In the genomic region with DNA sequence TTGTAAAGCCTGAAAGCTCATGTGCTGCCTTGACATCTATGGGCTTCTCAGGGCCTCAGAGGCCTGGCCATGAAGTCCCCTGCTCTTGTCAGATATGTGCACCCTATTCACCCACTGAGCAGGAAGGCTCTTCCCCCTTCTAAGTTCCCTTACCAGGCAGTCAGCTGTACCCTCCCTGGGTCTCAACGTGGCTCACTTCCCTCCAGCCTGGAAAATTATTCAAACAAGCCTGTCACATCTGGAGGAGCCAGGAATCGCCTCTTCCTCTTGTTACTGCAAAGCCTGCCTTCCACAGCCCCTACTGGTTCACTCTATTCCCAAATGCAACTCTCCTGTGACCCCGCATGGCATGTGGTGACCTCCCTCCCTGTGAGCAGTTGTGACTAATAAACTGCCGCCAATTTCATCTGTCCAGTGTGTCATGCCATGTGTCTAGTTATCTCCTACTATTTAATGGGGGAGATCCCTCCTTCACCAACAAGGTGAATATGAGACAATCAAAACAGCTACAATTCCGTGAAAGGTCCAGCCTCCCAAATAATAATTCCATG, we compare ENCODE assay signal across 23 cellular contexts. TPM values are rescaled to one million over a fixed set of nuclear protein-coding genes. Genes with fewer than 3 reads are reported as not detected.
A peak's percentile ranks its signal among the peaks of the same experiment; 100 is the strongest.
DNase-seq lines count a peak whose midpoint lies in the region; ATAC-seq and FAIRE-seq lines count a peak whose summit lies in the region.
"Had no signal": no experiment of that assay in that cellular context is flagged by ENCODE, and none has a peak within 500 bp of the region (broad histone marks: within the 10 kb centered on the region; RNA-seq: fewer than 3 reads in every experiment).

No MANE protein-coding gene starts in this region.

- H3K36me3 Mint-ChIP-seq in activated T-helper 17 cell treated with anti-CD3 and anti-CD28 coated beads, Interleukin-2, amount 50 U/mL, for 72 hours (ENCODE audit: low read depth): no peaks in the 10 kb centered on the region

- no peak for FAIRE-seq in RCC 7860 (lab: Jason Lieb, UNC)
- FAIRE-seq: H54 had no signal

- intact Hi-C loops in left ventricle myocardium superior (cut with micrococcal nuclease) (no loop called here), Right ventricle myocardium superior (cut with DNase I) (loop anchor here (5.0 kb wide), 1 partner anchor 36 kb away; no protein-coding TSS in a partner anchor)

- peak; percentile 28 for ATAC-seq in left ventricle myocardium superior
- no peak for ATAC-seq in Right ventricle myocardium superior (ENCODE audit: poor library complexity)
- ATAC-seq in activated T-helper 17 cell treated with anti-CD3 and anti-CD28 coated beads, Interleukin-2, amount 50 U/mL, for 72 hours (replicated peaks): no peak

- peaks cover 14% of the 10 kb centered on the region for H3K27me3 Mint-ChIP-seq in activated T-helper 17 cell treated with anti-CD3 and anti-CD28 coated beads, Interleukin-2, amount 50 U/mL, for 72 hours

- no peak for DNase-seq in left ventricle myocardium superior
- DNase-seq in Right ventricle myocardium superior: no peak
- DNase-seq in MV-4-11 (lab: John Stamatoyannopoulos, UW): peak; percentile 49
- DNase-seq in T-helper 1 cell: no peak
- no peak for DNase-seq in midbrain (lab: John Stamatoyannopoulos, UW)
- DNase-seq in RCC 7860 (ENCODE audit: low spot score): no peak
- no peak for DNase-seq in activated CD4-positive, alpha-beta T cell treated with anti-CD3 and anti-CD28 coated beads, Interleukin-2, amount 50 U/mL, for 48 hours
- DNase-seq: Calu3; CD4-positive, alpha-beta T cell; DMS53; IMR-90; MM.1S; NCI-H1417; NCI-H187 treated with DMSO at 0.1 percent for 48 hours; NCI-H2227 treated with DMSO at 0.1 percent for 48 hours; NCI-H510A treated with DMSO at 0.1 percent for 48 hours; NCI-H82; SJCRH30 had no signal

- H3K4me1 Mint-ChIP-seq in activated T-helper 17 cell treated with anti-CD3 and anti-CD28 coated beads, Interleukin-2, amount 50 U/mL, for 72 hours: peaks cover 9% of the 10 kb centered on the region
- H3K4me1 Mint-ChIP-seq: B cell had no signal

- H3K4me3 Mint-ChIP-seq in activated T-helper 17 cell treated with anti-CD3 and anti-CD28 coated beads, Interleukin-2, amount 50 U/mL, for 72 hours: no peak overlapping the region
- H3K4me3 Mint-ChIP-seq: B cell; CD4-positive, alpha-beta T cell had no signal

- H3K27ac Mint-ChIP-seq in activated T-helper 17 cell treated with anti-CD3 and anti-CD28 coated beads, Interleukin-2, amount 50 U/mL, for 72 hours: peak overlapping the region; percentile 7
- H3K27ac Mint-ChIP-seq: B cell; CD4-positive, alpha-beta T cell had no signal

- H3K9me3 Mint-ChIP-seq in activated T-helper 17 cell treated with anti-CD3 and anti-CD28 coated beads, Interleukin-2, amount 50 U/mL, for 72 hours: no peaks in the 10 kb centered on the region
- H3K9me3 Mint-ChIP-seq: CD4-positive, alpha-beta T cell had no signal

RNA-seq across cellular contexts. Expression of gene SERPINB8, which starts 8.4 kb away (rescaled TPM):
- total RNA-seq in left ventricle myocardium superior (1.3 TPM), Right ventricle myocardium superior (1.6 TPM)
- 10 to 100 TPM; 16.5 to 19.1 TPM for total RNA-seq in activated T-helper 17 cell treated with anti-CD3 and anti-CD28 coated beads, Interleukin-2, amount 50 U/mL, for 72 hours

RNA-seq across cellular contexts. Expression of gene HMSD, which starts 12.4 kb away (rescaled TPM):
- 1.2 TPM for total RNA-seq in left ventricle myocardium superior
- 0.27 TPM for total RNA-seq in Right ventricle myocardium superior
- total RNA-seq in activated T-helper 17 cell treated with anti-CD3 and anti-CD28 coated beads, Interleukin-2, amount 50 U/mL, for 72 hours: 10 to 100 TPM in 1 of 2 donors, 1 to 10 TPM in 1; 3.3 to 24.2 TPM
- total RNA-seq: B cell; CD4-positive, alpha-beta T cell; HT-29; SJCRH30 had no signal

RNA-seq across cellular contexts. Expression of gene SERPINB10, which starts 53.7 kb away (rescaled TPM):
- total RNA-seq in left ventricle myocardium superior (not detected), Right ventricle myocardium superior (not detected)
- not detected for total RNA-seq in activated T-helper 17 cell treated with anti-CD3 and anti-CD28 coated beads, Interleukin-2, amount 50 U/mL, for 72 hours
- total RNA-seq: A172; B cell; Calu3; CD4-positive, alpha-beta T cell; HT-29; IMR-90; SJCRH30 had no signal
